Comparison of ENCODE assay signal across 20 cellular contexts in genomic region chr12:30980886-30981662, GRCh38. TPM values are rescaled to one million over a fixed set of nuclear protein-coding genes. Genes with fewer than 3 reads are reported as not detected.
DNase-seq lines count a peak whose midpoint lies in the region; ATAC-seq and TF ChIP-seq lines count a peak whose summit lies in the region.
"Had no signal": no experiment of that assay in that cellular context is flagged by ENCODE, and none has a peak within 500 bp of the region (broad histone marks: within the 10 kb centered on the region; RNA-seq: fewer than 3 reads in every experiment).

No MANE protein-coding gene starts in this region.

- DNase-seq in DMS 273 (lab: John Stamatoyannopoulos, UW; ENCODE audit: unreplicated experiment), result peak; percentile 5
- DNase-seq in DMS 273 treated with DMSO at 0.1 percent for 48 hours (lab: John Stamatoyannopoulos, UW), result no peak
- DNase-seq in NCI-H69 (lab: John Stamatoyannopoulos, UW), result peak; percentile 84
- DNase-seq in glutamatergic neuron, result no peak
- peak; percentile 15 for DNase-seq in putamen (ENCODE audit: low spot score)
- DNase-seq in activated effector memory CD4-positive, alpha-beta T cell treated with anti-CD3 and anti-CD28 coated beads, Interleukin-2, amount 50 U/mL, for 16 hours, result no peak
- DNase-seq in activated CD4-positive, alpha-beta T cell treated with anti-CD3 and anti-CD28 coated beads for 36 hours, result no peak
- no peak for DNase-seq in activated CD8-positive, alpha-beta memory T cell treated with anti-CD3 and anti-CD28 coated beads, Interleukin-2, amount 50 U/mL, for 48 hours
- DNase-seq: activated gamma-delta T cell treated with Interleukin-2 at 50 U/mL for 16 hours; aorta; erythroblast; GOT3; NCI-H446; PC-9; stimulated activated CD4-positive, alpha-beta T cell treated with anti-CD3 and anti-CD28 coated beads, Interleukin-4, amount 100 ng/mL, for 1 hour; stimulated activated CD8-positive, alpha-beta memory T cell treated with anti-CD3 and anti-CD28 coated beads, Interleukin-4, amount 100 ng/mL, for 48 hours; thyroid gland; WERI-Rb-1 had no signal

- H3K36me3 Mint-ChIP-seq in glutamatergic neuron (ENCODE audit: unreplicated experiment), result peaks cover 7% of the 10 kb centered on the region
- H3K36me3 Mint-ChIP-seq in activated CD4-positive, alpha-beta T cell treated with anti-CD3 and anti-CD28 coated beads for 36 hours (ENCODE audit: low read depth), result no peaks in the 10 kb centered on the region
- H3K36me3 Mint-ChIP-seq: mesothelial cell of epicardium had no signal

- H3K27me3 Mint-ChIP-seq in glutamatergic neuron (ENCODE audit: unreplicated experiment), result peaks cover 9% of the 10 kb centered on the region
- H3K27me3 Mint-ChIP-seq in activated CD4-positive, alpha-beta T cell treated with anti-CD3 and anti-CD28 coated beads for 36 hours, result no peaks in the 10 kb centered on the region

- CTCF ChIA-PET in activated CD4-positive, alpha-beta T cell treated with anti-CD3 and anti-CD28 coated beads for 36 hours (lab: Charles Lee), result no interaction called here

- H3K9me3 Mint-ChIP-seq in glutamatergic neuron (ENCODE audit: unreplicated experiment), result peaks cover 7% of the 10 kb centered on the region
- H3K9me3 Mint-ChIP-seq in activated CD4-positive, alpha-beta T cell treated with anti-CD3 and anti-CD28 coated beads for 36 hours (ENCODE audit: low read depth), result no peaks in the 10 kb centered on the region
- H3K9me3 Mint-ChIP-seq: mesothelial cell of epicardium had no signal

- POLR2A ChIA-PET in activated CD4-positive, alpha-beta T cell treated with anti-CD3 and anti-CD28 coated beads for 36 hours (lab: Charles Lee), result interaction anchor here (0.6 kb wide), 1 partner anchor 92 kb away, joined by 4 read pairs; no protein-coding TSS in a partner anchor

- peaks cover 29% of the 10 kb centered on the region for H3K4me1 Mint-ChIP-seq in glutamatergic neuron (ENCODE audit: low read depth, unreplicated experiment)
- no peaks in the 10 kb centered on the region for H3K4me1 Mint-ChIP-seq in activated CD4-positive, alpha-beta T cell treated with anti-CD3 and anti-CD28 coated beads for 36 hours

- no peak for TF ChIP-seq CTCF in glutamatergic neuron (IDR thresholded peaks at IDR 0.05; ENCODE audit: partially characterized antibody, unreplicated experiment)

- peak overlapping the region; percentile 44 for H3K4me3 Mint-ChIP-seq in glutamatergic neuron (ENCODE audit: unreplicated experiment)
- no peak overlapping the region for H3K4me3 Mint-ChIP-seq in activated CD4-positive, alpha-beta T cell treated with anti-CD3 and anti-CD28 coated beads for 36 hours
- H3K4me3 Mint-ChIP-seq: mesothelial cell of epicardium had no signal

- H3K27ac Mint-ChIP-seq in glutamatergic neuron (ENCODE audit: unreplicated experiment), result peak overlapping the region; percentile 35
- no peak overlapping the region for H3K27ac Mint-ChIP-seq in activated CD4-positive, alpha-beta T cell treated with anti-CD3 and anti-CD28 coated beads for 36 hours
- H3K27ac Mint-ChIP-seq: mesothelial cell of epicardium had no signal

- ATAC-seq in activated CD4-positive, alpha-beta T cell treated with anti-CD3 and anti-CD28 coated beads for 36 hours, result no peak

- intact Hi-C loops in activated CD4-positive, alpha-beta T cell treated with anti-CD3 and anti-CD28 coated beads for 36 hours (cut with DNase I, micrococcal nuclease), result no loop called here

RNA-seq across cellular contexts. Expression of gene TSPAN11, which starts 54.5 kb away (rescaled TPM):
- total RNA-seq in glutamatergic neuron (ENCODE audit: unreplicated experiment), result 31.0 TPM
- total RNA-seq in activated CD4-positive, alpha-beta T cell treated with anti-CD3 and anti-CD28 coated beads for 36 hours, result not detected
- total RNA-seq: activated CD8-positive, alpha-beta memory T cell treated with anti-CD3 and anti-CD28 coated beads for 36 hours; PC-9 had no signal

Comparison
In these comparisons a context has a peak if more than half of its experiments do, and no peak if none do; other contexts are left out.
1. DNase-seq: peak in DMS 273 (single experiment), NCI-H69 (single experiment) and putamen (single experiment); none in DMS 273 treated with DMSO at 0.1 percent for 48 hours (single experiment), glutamatergic neuron (single experiment), activated effector memory CD4-positive, alpha-beta T cell treated with anti-CD3 and anti-CD28 coated beads, Interleukin-2, amount 50 U/mL, for 16 hours (single experiment), activated CD4-positive, alpha-beta T cell treated with anti-CD3 and anti-CD28 coated beads for 36 hours (single experiment) and activated CD8-positive, alpha-beta memory T cell treated with anti-CD3 and anti-CD28 coated beads, Interleukin-2, amount 50 U/mL, for 48 hours (single experiment).
2. RNA of gene TSPAN11, which starts 54.5 kb away (total RNA-seq): 31.0 TPM in glutamatergic neuron (single experiment); not detected in activated CD4-positive, alpha-beta T cell treated with anti-CD3 and anti-CD28 coated beads for 36 hours; every median in the first group is over 10 times any median in the second.